Comparison of ENCODE assay signal across 1 cellular context in genomic region chr9:74735761-74736160, GRCh38.
TF ChIP-seq lines count a peak whose summit lies in the region.

No MANE protein-coding gene starts in this region.

TF ChIP-seq in GM23338, 12 proteins besides CTCF, POLR2A, EP300 and RAD21 (continued from another document):
- no peak for TF ChIP-seq ZNF462 (CRISPR knock-in tag; IDR thresholded peaks at IDR 0.05)
- TF ChIP-seq CREB1 (CRISPR knock-in tag; IDR thresholded peaks at IDR 0.05; ENCODE audit: low read depth) = no peak
- TF ChIP-seq POLR2AphosphoS5 (IDR thresholded peaks at IDR 0.05; ENCODE audit: low read depth) = no peak
- TF ChIP-seq ZNF114 (CRISPR knock-in tag; IDR thresholded peaks at IDR 0.05) = no peak
- no peak for TF ChIP-seq EZH2 (IDR thresholded peaks at IDR 0.05; ENCODE audit: low read depth, unreplicated experiment)
- TF ChIP-seq REST (IDR thresholded peaks at IDR 0.05; ENCODE audit: unreplicated experiment) = no peak
